In the genomic region with DNA sequence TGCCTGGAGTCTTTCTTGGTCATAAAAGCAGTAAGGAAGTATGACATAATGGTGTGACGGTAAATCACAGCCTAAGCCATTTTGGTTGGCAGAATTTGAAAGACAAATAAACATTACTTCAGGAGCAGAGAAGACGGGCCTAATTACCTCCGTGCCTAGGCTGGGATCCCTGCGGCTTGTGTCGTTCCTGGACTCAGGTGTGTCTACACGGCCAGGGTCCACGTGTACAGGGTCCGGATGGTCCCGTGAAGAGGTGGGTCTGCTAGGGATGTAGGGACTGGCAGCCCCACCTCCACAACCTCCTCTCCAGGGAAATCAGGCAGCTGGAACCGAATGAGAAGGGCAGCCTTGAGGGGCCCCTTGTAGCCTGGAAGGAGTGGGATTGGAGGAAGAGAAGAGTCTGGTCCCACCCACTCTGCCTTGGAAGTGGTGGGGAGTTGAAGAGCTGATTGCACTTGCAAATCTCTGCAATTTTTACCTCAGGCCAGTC, we compare ENCODE assay signal across 1 cellular context.
TF ChIP-seq lines count a peak whose summit lies in the region.

No MANE protein-coding gene starts in this region.

TF ChIP-seq in HEK293, 187 proteins besides CTCF, POLR2A, EP300 and RAD21 (continued from another document and continues in another):
- TF ChIP-seq, protein P1, sequence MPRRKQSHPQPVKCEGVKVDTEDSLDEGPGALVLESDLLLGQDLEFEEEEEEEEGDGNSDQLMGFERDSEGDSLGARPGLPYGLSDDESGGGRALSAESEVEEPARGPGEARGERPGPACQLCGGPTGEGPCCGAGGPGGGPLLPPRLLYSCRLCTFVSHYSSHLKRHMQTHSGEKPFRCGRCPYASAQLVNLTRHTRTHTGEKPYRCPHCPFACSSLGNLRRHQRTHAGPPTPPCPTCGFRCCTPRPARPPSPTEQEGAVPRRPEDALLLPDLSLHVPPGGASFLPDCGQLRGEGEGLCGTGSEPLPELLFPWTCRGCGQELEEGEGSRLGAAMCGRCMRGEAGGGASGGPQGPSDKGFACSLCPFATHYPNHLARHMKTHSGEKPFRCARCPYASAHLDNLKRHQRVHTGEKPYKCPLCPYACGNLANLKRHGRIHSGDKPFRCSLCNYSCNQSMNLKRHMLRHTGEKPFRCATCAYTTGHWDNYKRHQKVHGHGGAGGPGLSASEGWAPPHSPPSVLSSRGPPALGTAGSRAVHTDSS (tag by site-specific recombination; IDR thresholded peaks at IDR 0.05) = no peak
- TF ChIP-seq ZNF169 (tag by site-specific recombination; IDR thresholded peaks at IDR 0.05) (no peak), FEZF1 (tag by site-specific recombination; IDR thresholded peaks at IDR 0.05) (peak; percentile 82), ZNF19 (tag by site-specific recombination; IDR thresholded peaks at IDR 0.05; ENCODE audit: low read depth) (no peak), ZFP69B (tag by site-specific recombination; IDR thresholded peaks at IDR 0.05) (peak; percentile 86), ZNF561 (tag by site-specific recombination; IDR thresholded peaks at IDR 0.05; ENCODE audit: borderline replicate concordance) (no peak), ZNF473 (tag by site-specific recombination; IDR thresholded peaks at IDR 0.05) (no peak), ZNF423 (tag by site-specific recombination; IDR thresholded peaks at IDR 0.05) (no peak), ZNF266 (tag by site-specific recombination; IDR thresholded peaks at IDR 0.05; ENCODE audit: low read depth) (no peak), ZNF624 (tag by site-specific recombination; IDR thresholded peaks at IDR 0.05) (no peak), ZNF184 (tag by site-specific recombination; IDR thresholded peaks at IDR 0.05) (no peak), ZNF701 (tag by site-specific recombination; IDR thresholded peaks at IDR 0.05) (no peak), ZNF768 (tag by site-specific recombination; IDR thresholded peaks at IDR 0.05) (no peak), ZNF132 (tag by site-specific recombination; IDR thresholded peaks at IDR 0.05; ENCODE audit: borderline replicate concordance) (no peak), ZNF416 (tag by site-specific recombination; IDR thresholded peaks at IDR 0.05) (no peak), ZNF174 (tag by site-specific recombination; IDR thresholded peaks at IDR 0.05) (no peak), ZNF121 (tag by site-specific recombination; IDR thresholded peaks at IDR 0.05) (no peak), ZNF341 (tag by site-specific recombination; IDR thresholded peaks at IDR 0.05; ENCODE audit: low read depth) (peak; percentile 64), SALL2 (tag by site-specific recombination; IDR thresholded peaks at IDR 0.05; ENCODE audit: borderline replicate concordance) (no peak), ZNF747 (tag by site-specific recombination; IDR thresholded peaks at IDR 0.05) (no peak), ZNF335 (tag by site-specific recombination; conservative IDR thresholded peaks at IDR 0.05) (peak; percentile 91), IKZF3 (tag by site-specific recombination; IDR thresholded peaks at IDR 0.05) (peak; percentile 43), ZSCAN30 (tag by site-specific recombination; IDR thresholded peaks at IDR 0.05) (no peak; the same call in 1 of the 2 replicates), ZNF830 (tag by site-specific recombination; IDR thresholded peaks at IDR 0.05; ENCODE audit: low read depth) (no peak), ZNF560 (tag by site-specific recombination; IDR thresholded peaks at IDR 0.05; ENCODE audit: borderline replicate concordance) (no peak), SP2 (tag by site-specific recombination; IDR thresholded peaks at IDR 0.05) (peak; percentile 68), ZNF837 (tag by site-specific recombination; IDR thresholded peaks at IDR 0.05) (no peak), KLF9 (tag by site-specific recombination; IDR thresholded peaks at IDR 0.05; ENCODE audit: low read depth) (no peak), REPIN1 (tag by site-specific recombination; IDR thresholded peaks at IDR 0.05; ENCODE audit: low read depth) (no peak), ZFP3 (tag by site-specific recombination; IDR thresholded peaks at IDR 0.05; ENCODE audit: low read depth) (no peak), ZNF24 (tag by site-specific recombination; IDR thresholded peaks at IDR 0.05) (peak; percentile 90), GLI2 (tag by site-specific recombination; IDR thresholded peaks at IDR 0.05; ENCODE audit: borderline replicate concordance, low read depth) (no peak; the same call in 1 of the 2 replicates), ZNF792 (tag by site-specific recombination; IDR thresholded peaks at IDR 0.05) (no peak), ZNF366 (tag by site-specific recombination; conservative IDR thresholded peaks at IDR 0.05) (peak; percentile 89), ZFP41 (tag by site-specific recombination; IDR thresholded peaks at IDR 0.05; ENCODE audit: borderline replicate concordance) (no peak), ZNF660 (tag by site-specific recombination; IDR thresholded peaks at IDR 0.05) (no peak), ZNF521 (tag by site-specific recombination; IDR thresholded peaks at IDR 0.05) (no peak), MZF1 (tag by site-specific recombination; IDR thresholded peaks at IDR 0.05; ENCODE audit: borderline replicate concordance) (peak; percentile 40), ZNF76 (tag by site-specific recombination; IDR thresholded peaks at IDR 0.05; ENCODE audit: borderline replicate concordance, low read depth) (peak; percentile 53; the same call in 1 of the 2 replicates)
- TF ChIP-seq, protein P2, sequence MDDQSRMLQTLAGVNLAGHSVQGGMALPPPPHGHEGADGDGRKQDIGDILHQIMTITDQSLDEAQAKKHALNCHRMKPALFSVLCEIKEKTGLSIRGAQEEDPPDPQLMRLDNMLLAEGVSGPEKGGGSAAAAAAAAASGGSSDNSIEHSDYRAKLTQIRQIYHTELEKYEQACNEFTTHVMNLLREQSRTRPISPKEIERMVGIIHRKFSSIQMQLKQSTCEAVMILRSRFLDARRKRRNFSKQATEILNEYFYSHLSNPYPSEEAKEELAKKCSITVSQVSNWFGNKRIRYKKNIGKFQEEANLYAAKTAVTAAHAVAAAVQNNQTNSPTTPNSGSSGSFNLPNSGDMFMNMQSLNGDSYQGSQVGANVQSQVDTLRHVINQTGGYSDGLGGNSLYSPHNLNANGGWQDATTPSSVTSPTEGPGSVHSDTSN (CRISPR knock-in tag; IDR thresholded peaks at IDR 0.05) = no peak
- TF ChIP-seq, protein P3, sequence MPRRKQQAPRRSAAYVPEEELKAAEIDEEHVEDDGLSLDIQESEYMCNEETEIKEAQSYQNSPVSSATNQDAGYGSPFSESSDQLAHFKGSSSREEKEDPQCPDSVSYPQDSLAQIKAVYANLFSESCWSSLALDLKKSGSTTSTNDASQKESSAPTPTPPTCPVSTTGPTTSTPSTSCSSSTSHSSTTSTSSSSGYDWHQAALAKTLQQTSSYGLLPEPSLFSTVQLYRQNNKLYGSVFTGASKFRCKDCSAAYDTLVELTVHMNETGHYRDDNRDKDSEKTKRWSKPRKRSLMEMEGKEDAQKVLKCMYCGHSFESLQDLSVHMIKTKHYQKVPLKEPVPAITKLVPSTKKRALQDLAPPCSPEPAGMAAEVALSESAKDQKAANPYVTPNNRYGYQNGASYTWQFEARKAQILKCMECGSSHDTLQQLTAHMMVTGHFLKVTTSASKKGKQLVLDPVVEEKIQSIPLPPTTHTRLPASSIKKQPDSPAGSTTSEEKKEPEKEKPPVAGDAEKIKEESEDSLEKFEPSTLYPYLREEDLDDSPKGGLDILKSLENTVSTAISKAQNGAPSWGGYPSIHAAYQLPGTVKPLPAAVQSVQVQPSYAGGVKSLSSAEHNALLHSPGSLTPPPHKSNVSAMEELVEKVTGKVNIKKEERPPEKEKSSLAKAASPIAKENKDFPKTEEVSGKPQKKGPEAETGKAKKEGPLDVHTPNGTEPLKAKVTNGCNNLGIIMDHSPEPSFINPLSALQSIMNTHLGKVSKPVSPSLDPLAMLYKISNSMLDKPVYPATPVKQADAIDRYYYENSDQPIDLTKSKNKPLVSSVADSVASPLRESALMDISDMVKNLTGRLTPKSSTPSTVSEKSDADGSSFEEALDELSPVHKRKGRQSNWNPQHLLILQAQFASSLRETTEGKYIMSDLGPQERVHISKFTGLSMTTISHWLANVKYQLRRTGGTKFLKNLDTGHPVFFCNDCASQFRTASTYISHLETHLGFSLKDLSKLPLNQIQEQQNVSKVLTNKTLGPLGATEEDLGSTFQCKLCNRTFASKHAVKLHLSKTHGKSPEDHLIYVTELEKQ (tag by site-specific recombination; IDR thresholded peaks at IDR 0.05; ENCODE audit: borderline replicate concordance) = peak; percentile 90
- TF ChIP-seq, protein P4, sequence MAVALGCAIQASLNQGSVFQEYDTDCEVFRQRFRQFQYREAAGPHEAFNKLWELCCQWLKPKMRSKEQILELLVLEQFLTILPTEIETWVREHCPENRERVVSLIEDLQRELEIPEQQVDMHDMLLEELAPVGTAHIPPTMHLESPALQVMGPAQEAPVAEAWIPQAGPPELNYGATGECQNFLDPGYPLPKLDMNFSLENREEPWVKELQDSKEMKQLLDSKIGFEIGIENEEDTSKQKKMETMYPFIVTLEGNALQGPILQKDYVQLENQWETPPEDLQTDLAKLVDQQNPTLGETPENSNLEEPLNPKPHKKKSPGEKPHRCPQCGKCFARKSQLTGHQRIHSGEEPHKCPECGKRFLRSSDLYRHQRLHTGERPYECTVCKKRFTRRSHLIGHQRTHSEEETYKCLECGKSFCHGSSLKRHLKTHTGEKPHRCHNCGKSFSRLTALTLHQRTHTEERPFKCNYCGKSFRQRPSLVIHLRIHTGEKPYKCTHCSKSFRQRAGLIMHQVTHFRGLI (tag by site-specific recombination; IDR thresholded peaks at IDR 0.05) = no peak
- TF ChIP-seq, protein P5, sequence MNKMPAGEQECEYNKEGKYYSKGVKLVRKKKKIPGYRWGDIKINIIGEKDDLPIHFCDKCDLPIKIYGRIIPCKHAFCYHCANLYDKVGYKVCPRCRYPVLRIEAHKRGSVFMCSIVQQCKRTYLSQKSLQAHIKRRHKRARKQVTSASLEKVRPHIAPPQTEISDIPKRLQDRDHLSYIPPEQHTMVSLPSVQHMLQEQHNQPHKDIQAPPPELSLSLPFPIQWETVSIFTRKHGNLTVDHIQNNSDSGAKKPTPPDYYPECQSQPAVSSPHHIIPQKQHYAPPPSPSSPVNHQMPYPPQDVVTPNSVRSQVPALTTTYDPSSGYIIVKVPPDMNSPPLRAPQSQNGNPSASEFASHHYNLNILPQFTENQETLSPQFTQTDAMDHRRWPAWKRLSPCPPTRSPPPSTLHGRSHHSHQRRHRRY (tag by site-specific recombination; IDR thresholded peaks at IDR 0.05) = no peak
- TF ChIP-seq, protein P6, sequence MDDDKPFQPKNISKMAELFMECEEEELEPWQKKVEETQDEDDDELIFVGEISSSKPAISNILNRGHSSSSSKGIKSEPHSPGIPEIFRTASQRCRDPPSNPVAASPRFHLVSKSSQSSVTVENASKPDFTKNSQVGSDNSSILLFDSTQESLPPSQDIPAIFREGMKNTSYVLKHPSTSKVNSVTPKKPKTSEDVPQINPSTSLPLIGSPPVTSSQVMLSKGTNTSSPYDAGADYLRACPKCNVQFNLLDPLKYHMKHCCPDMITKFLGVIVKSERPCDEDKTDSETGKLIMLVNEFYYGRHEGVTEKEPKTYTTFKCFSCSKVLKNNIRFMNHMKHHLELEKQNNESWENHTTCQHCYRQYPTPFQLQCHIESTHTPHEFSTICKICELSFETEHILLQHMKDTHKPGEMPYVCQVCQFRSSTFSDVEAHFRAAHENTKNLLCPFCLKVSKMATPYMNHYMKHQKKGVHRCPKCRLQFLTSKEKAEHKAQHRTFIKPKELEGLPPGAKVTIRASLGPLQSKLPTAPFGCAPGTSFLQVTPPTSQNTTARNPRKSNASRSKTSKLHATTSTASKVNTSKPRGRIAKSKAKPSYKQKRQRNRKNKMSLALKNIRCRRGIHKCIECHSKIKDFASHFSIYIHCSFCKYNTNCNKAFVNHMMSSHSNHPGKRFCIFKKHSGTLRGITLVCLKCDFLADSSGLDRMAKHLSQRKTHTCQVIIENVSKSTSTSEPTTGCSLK (tag by site-specific recombination; IDR thresholded peaks at IDR 0.05) = no peak
- TF ChIP-seq, protein P7, sequence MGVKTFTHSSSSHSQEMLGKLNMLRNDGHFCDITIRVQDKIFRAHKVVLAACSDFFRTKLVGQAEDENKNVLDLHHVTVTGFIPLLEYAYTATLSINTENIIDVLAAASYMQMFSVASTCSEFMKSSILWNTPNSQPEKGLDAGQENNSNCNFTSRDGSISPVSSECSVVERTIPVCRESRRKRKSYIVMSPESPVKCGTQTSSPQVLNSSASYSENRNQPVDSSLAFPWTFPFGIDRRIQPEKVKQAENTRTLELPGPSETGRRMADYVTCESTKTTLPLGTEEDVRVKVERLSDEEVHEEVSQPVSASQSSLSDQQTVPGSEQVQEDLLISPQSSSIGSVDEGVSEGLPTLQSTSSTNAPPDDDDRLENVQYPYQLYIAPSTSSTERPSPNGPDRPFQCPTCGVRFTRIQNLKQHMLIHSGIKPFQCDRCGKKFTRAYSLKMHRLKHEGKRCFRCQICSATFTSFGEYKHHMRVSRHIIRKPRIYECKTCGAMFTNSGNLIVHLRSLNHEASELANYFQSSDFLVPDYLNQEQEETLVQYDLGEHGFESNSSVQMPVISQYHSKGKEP (tag by site-specific recombination; IDR thresholded peaks at IDR 0.05) = no peak
- TF ChIP-seq, protein P8, sequence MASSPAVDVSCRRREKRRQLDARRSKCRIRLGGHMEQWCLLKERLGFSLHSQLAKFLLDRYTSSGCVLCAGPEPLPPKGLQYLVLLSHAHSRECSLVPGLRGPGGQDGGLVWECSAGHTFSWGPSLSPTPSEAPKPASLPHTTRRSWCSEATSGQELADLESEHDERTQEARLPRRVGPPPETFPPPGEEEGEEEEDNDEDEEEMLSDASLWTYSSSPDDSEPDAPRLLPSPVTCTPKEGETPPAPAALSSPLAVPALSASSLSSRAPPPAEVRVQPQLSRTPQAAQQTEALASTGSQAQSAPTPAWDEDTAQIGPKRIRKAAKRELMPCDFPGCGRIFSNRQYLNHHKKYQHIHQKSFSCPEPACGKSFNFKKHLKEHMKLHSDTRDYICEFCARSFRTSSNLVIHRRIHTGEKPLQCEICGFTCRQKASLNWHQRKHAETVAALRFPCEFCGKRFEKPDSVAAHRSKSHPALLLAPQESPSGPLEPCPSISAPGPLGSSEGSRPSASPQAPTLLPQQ (tag by site-specific recombination; IDR thresholded peaks at IDR 0.05) = peak; percentile 76
- TF ChIP-seq, protein P9, sequence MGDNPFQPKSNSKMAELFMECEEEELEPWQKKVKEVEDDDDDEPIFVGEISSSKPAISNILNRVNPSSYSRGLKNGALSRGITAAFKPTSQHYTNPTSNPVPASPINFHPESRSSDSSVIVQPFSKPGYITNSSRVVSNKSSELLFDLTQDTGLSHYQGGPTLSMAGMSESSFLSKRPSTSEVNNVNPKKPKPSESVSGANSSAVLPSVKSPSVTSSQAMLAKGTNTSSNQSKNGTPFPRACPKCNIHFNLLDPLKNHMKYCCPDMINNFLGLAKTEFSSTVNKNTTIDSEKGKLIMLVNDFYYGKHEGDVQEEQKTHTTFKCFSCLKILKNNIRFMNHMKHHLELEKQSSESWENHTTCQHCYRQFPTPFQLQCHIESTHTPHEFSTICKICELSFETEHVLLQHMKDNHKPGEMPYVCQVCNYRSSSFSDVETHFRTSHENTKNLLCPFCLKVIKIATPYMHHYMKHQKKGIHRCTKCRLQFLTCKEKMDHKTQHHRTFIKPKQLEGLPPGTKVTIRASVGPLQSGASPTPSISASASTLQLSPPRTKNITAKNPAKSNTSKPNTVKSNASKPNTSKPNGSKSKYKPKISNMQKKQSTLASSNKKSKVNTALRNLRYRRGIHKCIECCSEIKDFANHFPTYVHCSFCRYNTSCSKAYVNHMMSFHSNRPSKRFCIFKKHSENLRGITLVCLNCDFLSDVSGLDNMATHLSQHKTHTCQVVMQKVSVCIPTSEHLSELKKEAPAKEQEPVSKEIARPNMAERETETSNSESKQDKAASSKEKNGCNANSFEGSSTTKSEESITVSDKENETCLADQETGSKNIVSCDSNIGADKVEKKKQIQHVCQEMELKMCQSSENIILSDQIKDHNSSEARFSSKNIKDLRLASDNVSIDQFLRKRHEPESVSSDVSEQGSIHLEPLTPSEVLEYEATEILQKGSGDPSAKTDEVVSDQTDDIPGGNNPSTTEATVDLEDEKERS (tag by site-specific recombination; IDR thresholded peaks at IDR 0.05) = no peak
